Comparison of ENCODE assay signal across 19 cellular contexts in the genomic region with DNA sequence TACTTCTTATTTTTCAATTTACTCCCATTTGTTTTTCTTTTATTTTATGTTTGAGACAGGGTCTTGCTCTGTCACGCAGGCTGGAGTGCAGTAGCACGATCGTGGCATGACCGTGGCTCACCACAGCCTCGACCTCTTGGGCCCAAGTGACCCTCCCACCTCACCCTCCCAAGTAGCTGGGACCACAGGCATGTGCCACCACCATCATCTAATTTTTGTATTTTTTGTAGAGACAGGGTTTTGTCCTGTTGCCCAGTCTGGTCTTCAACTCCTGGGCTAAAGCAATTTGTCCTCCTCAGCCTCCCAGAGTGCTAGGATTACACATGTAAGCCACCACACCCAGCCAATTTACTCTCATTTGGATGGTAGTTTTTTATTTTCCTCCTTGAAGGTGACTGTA.
A peak's percentile ranks its signal among the peaks of the same experiment; 100 is the strongest.
DNase-seq lines count a peak whose midpoint lies in the region; ATAC-seq and TF ChIP-seq lines count a peak whose summit lies in the region.
"Had no signal": no experiment of that assay in that cellular context is flagged by ENCODE, and none has a peak within 500 bp of the region (broad histone marks: within the 10 kb centered on the region; RNA-seq: fewer than 3 reads in every experiment).

No MANE protein-coding gene starts in this region.

- CTCF ChIA-PET in CD4-positive, alpha-beta T cell (lab: Charles Lee), result interaction anchor here (0.7 kb wide), 1 partner anchor 13 kb away, joined by 4 read pairs; no protein-coding TSS in a partner anchor

- no peak overlapping the region for H3K27ac Mint-ChIP-seq in GM23338
- no peak overlapping the region for H3K27ac Mint-ChIP-seq in CD4-positive, alpha-beta T cell
- no peak overlapping the region for H3K27ac Mint-ChIP-seq in activated T-helper 2 cell treated with anti-CD3 and anti-CD28 coated beads, Interferon-gamma antibody, Interleukin-2, Interleukin-4, amounts not matched to agents 10 μg/mL and 5 μg/mL and 100 μg/mL, durations not matched to agents 14 hours and 24 hours and 36 hours
- H3K27ac Mint-ChIP-seq: activated naive CD8-positive, alpha-beta T cell treated with anti-CD3 and anti-CD28 coated beads, Interleukin-2, amount 50 U/mL, for 24 hours; activated T-helper 1 cell treated with anti-CD3 and anti-CD28 coated beads, Interleukin-12 subunit alpha, Interleukin-12 subunit beta, Interleukin-2, Interleukin-4 antibody, amounts not matched to agents 30 ng/mL and 10 ng/mL and 1 ng/mL, durations not matched to agents 14 hours and 24 hours and 36 hours; naive thymus-derived CD8-positive, alpha-beta T cell; T-helper 17 cell had no signal

- no peak overlapping the region for H3K4me2 ChIP-seq in GM23338
- H3K4me2 ChIP-seq in OCI-LY3 (ENCODE audit: low read length), result peak overlapping the region; percentile 71

- POLR2A ChIA-PET in CD4-positive, alpha-beta T cell (lab: Charles Lee), result no interaction called here

- H3K27me3 ChIP-seq in GM23338 (ENCODE audit: insufficient read depth) (no peaks in the 10 kb centered on the region), OCI-LY3 (ENCODE audit: low read depth, low read length) (no peaks in the 10 kb centered on the region), stomach smooth muscle (ENCODE audit: control insufficient read depth in 1 of 2, insufficient read depth in 2 of 2, low read length in 2 of 2) (no peaks in the 10 kb centered on the region)
- H3K27me3 ChIP-seq in CD4-positive, alpha-beta T cell (ENCODE audit: control insufficient read depth, insufficient read depth, low read length), result no peaks in the 10 kb centered on the region
- H3K27me3 ChIP-seq: SJSA1 had no signal

- peaks cover 10% of the 10 kb centered on the region; the same call in 1 of the 3 replicates for H3K9me3 Mint-ChIP-seq in GM23338
- H3K9me3 Mint-ChIP-seq in CD4-positive, alpha-beta T cell, result no peaks in the 10 kb centered on the region
- no peaks in the 10 kb centered on the region for H3K9me3 Mint-ChIP-seq in activated T-helper 2 cell treated with anti-CD3 and anti-CD28 coated beads, Interferon-gamma antibody, Interleukin-2, Interleukin-4, amounts not matched to agents 10 μg/mL and 5 μg/mL and 100 μg/mL, durations not matched to agents 14 hours and 24 hours and 36 hours
- H3K9me3 Mint-ChIP-seq: activated T-helper 1 cell treated with anti-CD3 and anti-CD28 coated beads, Interleukin-12 subunit alpha, Interleukin-12 subunit beta, Interleukin-2, Interleukin-4 antibody, amounts not matched to agents 30 ng/mL and 10 ng/mL and 1 ng/mL, durations not matched to agents 14 hours and 24 hours and 36 hours had no signal

- H3K9me2 ChIP-seq in GM23338 (ENCODE audit: insufficient read depth), result no peaks in the 10 kb centered on the region

- no peaks in the 10 kb centered on the region for H3F3A ChIP-seq in GM23338 (replicated peaks; ENCODE audit: low read depth)

- H3K4me1 Mint-ChIP-seq in GM23338, result peaks cover 15% of the 10 kb centered on the region
- H3K4me1 Mint-ChIP-seq in CD4-positive, alpha-beta T cell (ENCODE audit: low read depth), result no peaks in the 10 kb centered on the region
- H3K4me1 Mint-ChIP-seq in activated T-helper 2 cell treated with anti-CD3 and anti-CD28 coated beads, Interferon-gamma antibody, Interleukin-2, Interleukin-4, amounts not matched to agents 10 μg/mL and 5 μg/mL and 100 μg/mL, durations not matched to agents 14 hours and 24 hours and 36 hours (ENCODE audit: low read depth), result no peaks in the 10 kb centered on the region
- H3K4me1 Mint-ChIP-seq: activated naive CD8-positive, alpha-beta T cell treated with anti-CD3 and anti-CD28 coated beads, Interleukin-2, amount 50 U/mL, for 24 hours; T-helper 17 cell had no signal

- TF ChIP-seq CTCF in GM23338 (conservative IDR thresholded peaks at IDR 0.05; ENCODE audit: low read depth in 2 of 2) (no peak), OCI-LY3 (IDR thresholded peaks at IDR 0.05; ENCODE audit: low read depth, low read length) (no peak)
- no peak for TF ChIP-seq CTCF in CD4-positive, alpha-beta T cell (IDR thresholded peaks at IDR 0.05)

- H3K4me1 ChIP-seq in GM23338 (ENCODE audit: insufficient read depth) (no peaks in the 10 kb centered on the region), OCI-LY3 (ENCODE audit: low read length) (no peaks in the 10 kb centered on the region), stomach smooth muscle (ENCODE audit: control insufficient read depth, insufficient read depth, low read length) (no peaks in the 10 kb centered on the region)
- H3K4me1 ChIP-seq: prostate gland, SJSA1 had no signal

- H3K36me3 ChIP-seq in GM23338 (ENCODE audit: insufficient read depth), result no peaks in the 10 kb centered on the region
- H3K36me3 ChIP-seq in OCI-LY3 (replicated peaks; ENCODE audit: low read depth, low read length), result no peaks in the 10 kb centered on the region
- no peaks in the 10 kb centered on the region for H3K36me3 ChIP-seq in stomach smooth muscle (ENCODE audit: control insufficient read depth in 2 of 2, insufficient read depth in 2 of 2, low read length in 2 of 2)
- H3K36me3 ChIP-seq: prostate gland, SJSA1 had no signal

- intact Hi-C loops in CD4-positive, alpha-beta T cell (cut with DNase I, micrococcal nuclease), result no loop called here
- intact Hi-C loops in activated T-helper 2 cell treated with anti-CD3 and anti-CD28 coated beads, Interferon-gamma antibody, Interleukin-2, Interleukin-4, amounts not matched to agents 10 μg/mL and 5 μg/mL and 100 μg/mL, durations not matched to agents 14 hours and 24 hours and 36 hours (cut with micrococcal nuclease), result no loop called here

- H2AFZ ChIP-seq in GM23338 (peak overlapping the region; percentile 14), OCI-LY3 (ENCODE audit: low read depth, low read length) (peak overlapping the region; percentile 95)

- no peak for DNase-seq in GM23338 (ENCODE audit: low spot score)
- peak; percentile 18 for DNase-seq in glomerular visceral epithelial cell (ENCODE audit: extremely low spot score)
- DNase-seq in CD4-positive, alpha-beta T cell, result no peak
- no peak for DNase-seq in activated T-helper 2 cell treated with anti-CD3 and anti-CD28 coated beads, Interferon-gamma antibody, Interleukin-2, Interleukin-4, amounts not matched to agents 10 μg/mL and 5 μg/mL and 100 μg/mL, durations not matched to agents 14 hours and 24 hours and 36 hours (ENCODE audit: low spot score)
- DNase-seq in substantia nigra (lab: John Stamatoyannopoulos, UW), result no peak
- DNase-seq: activated CD4-positive, CD25-positive, alpha-beta regulatory T cell; activated CD8-positive, alpha-beta memory T cell treated with anti-CD3 and anti-CD28 coated beads for 24 hours; activated naive CD8-positive, alpha-beta T cell treated with anti-CD3 and anti-CD28 coated beads, Interleukin-2, amount 50 U/mL, for 24 hours; central memory CD4-positive, alpha-beta T cell; effector CD4-positive, alpha-beta T cell; stimulated activated CD4-positive, alpha-beta T cell treated with anti-CD3 and anti-CD28 coated beads, Interleukin-4, amount 100 ng/mL, for 4 hours; T-helper 17 cell had no signal

- no peaks in the 10 kb centered on the region for H3K27me3 Mint-ChIP-seq in GM23338 (ENCODE audit: insufficient read depth, low read depth, poor library complexity)
- H3K27me3 Mint-ChIP-seq in CD4-positive, alpha-beta T cell, result no peaks in the 10 kb centered on the region
- H3K27me3 Mint-ChIP-seq in activated T-helper 2 cell treated with anti-CD3 and anti-CD28 coated beads, Interferon-gamma antibody, Interleukin-2, Interleukin-4, amounts not matched to agents 10 μg/mL and 5 μg/mL and 100 μg/mL, durations not matched to agents 14 hours and 24 hours and 36 hours (ENCODE audit: low read depth), result no peaks in the 10 kb centered on the region
- H3K27me3 Mint-ChIP-seq: T-helper 17 cell had no signal

- H3K9me3 ChIP-seq in OCI-LY3 (ENCODE audit: insufficient read depth, low read length) (no peaks in the 10 kb centered on the region), stomach smooth muscle (ENCODE audit: control insufficient read depth in 2 of 2, low read length in 2 of 2) (no peaks in the 10 kb centered on the region)
- H3K9me3 ChIP-seq in CD4-positive, alpha-beta T cell (ENCODE audit: control insufficient read depth, low read length), result no peaks in the 10 kb centered on the region
- H3K9me3 ChIP-seq: prostate gland, SJSA1 had no signal

- H3K4me3 ChIP-seq in GM23338, result no peak overlapping the region
- H3K4me3 ChIP-seq in OCI-LY3 (ENCODE audit: low read length), result peak overlapping the region; percentile 63
- H3K4me3 ChIP-seq in stomach smooth muscle (ENCODE audit: low read length in 2 of 2), result no peak overlapping the region
- H3K4me3 ChIP-seq: lung, prostate gland, SJSA1 had no signal

- H3K36me3 Mint-ChIP-seq in GM23338 (ENCODE audit: low read depth), result peaks cover 8% of the 10 kb centered on the region; the same call in 1 of the 3 replicates
- no peaks in the 10 kb centered on the region for H3K36me3 Mint-ChIP-seq in CD4-positive, alpha-beta T cell (ENCODE audit: low read depth)
- H3K36me3 Mint-ChIP-seq in activated T-helper 2 cell treated with anti-CD3 and anti-CD28 coated beads, Interferon-gamma antibody, Interleukin-2, Interleukin-4, amounts not matched to agents 10 μg/mL and 5 μg/mL and 100 μg/mL, durations not matched to agents 14 hours and 24 hours and 36 hours (ENCODE audit: low read depth), result no peaks in the 10 kb centered on the region
- H3K36me3 Mint-ChIP-seq: naive thymus-derived CD8-positive, alpha-beta T cell had no signal

- no peak for ATAC-seq in GM23338
- no peak for ATAC-seq in CD4-positive, alpha-beta T cell (ENCODE audit: poor library complexity)
- ATAC-seq: naive thymus-derived CD8-positive, alpha-beta T cell; T-helper 17 cell had no signal

- no peak overlapping the region for H3K4me3 Mint-ChIP-seq in GM23338
- no peak overlapping the region for H3K4me3 Mint-ChIP-seq in CD4-positive, alpha-beta T cell
- H3K4me3 Mint-ChIP-seq in activated T-helper 2 cell treated with anti-CD3 and anti-CD28 coated beads, Interferon-gamma antibody, Interleukin-2, Interleukin-4, amounts not matched to agents 10 μg/mL and 5 μg/mL and 100 μg/mL, durations not matched to agents 14 hours and 24 hours and 36 hours (ENCODE audit: low read depth), result no peak overlapping the region
- H3K4me3 Mint-ChIP-seq: activated naive CD8-positive, alpha-beta T cell treated with anti-CD3 and anti-CD28 coated beads, Interleukin-2, amount 50 U/mL, for 24 hours; activated T-helper 1 cell treated with anti-CD3 and anti-CD28 coated beads, Interleukin-12 subunit alpha, Interleukin-12 subunit beta, Interleukin-2, Interleukin-4 antibody, amounts not matched to agents 30 ng/mL and 10 ng/mL and 1 ng/mL, durations not matched to agents 14 hours and 24 hours and 36 hours; naive thymus-derived CD8-positive, alpha-beta T cell; T-helper 17 cell had no signal

- H3K9ac ChIP-seq in OCI-LY3 (ENCODE audit: low read length) (0 out of 2 replicates have a peak overlapping the region, but pooled peaks have one; percentile 14), stomach smooth muscle (ENCODE audit: low read length in 2 of 2) (peak overlapping the region; percentile 19 to 22)

- no peak overlapping the region for H3K27ac ChIP-seq in GM23338 (ENCODE audit: low read depth)
- no peak overlapping the region for H3K27ac ChIP-seq in OCI-LY3 (ENCODE audit: low read length)
- no peak overlapping the region for H3K27ac ChIP-seq in stomach smooth muscle (ENCODE audit: low read length)
- H3K27ac ChIP-seq in CD4-positive, alpha-beta T cell (ENCODE audit: low read depth, low read length), result no peak overlapping the region
- no peak overlapping the region for H3K27ac ChIP-seq in substantia nigra (ENCODE audit: low read depth, low read length, poor library complexity, severe bottlenecking)
- H3K27ac ChIP-seq: prostate gland, SJSA1 had no signal

- no peaks in the 10 kb centered on the region for H4K20me1 ChIP-seq in GM23338 (replicated peaks; ENCODE audit: insufficient read depth)
- H4K20me1 ChIP-seq in OCI-LY3 (ENCODE audit: insufficient read depth, low read length), result no peaks in the 10 kb centered on the region

- H3K79me2 ChIP-seq in GM23338 (replicated peaks; ENCODE audit: insufficient read depth) (no peaks in the 10 kb centered on the region), OCI-LY3 (ENCODE audit: low read length) (no peaks in the 10 kb centered on the region)
